8 cellular contexts compared by ENCODE assay signal in the genomic region with DNA sequence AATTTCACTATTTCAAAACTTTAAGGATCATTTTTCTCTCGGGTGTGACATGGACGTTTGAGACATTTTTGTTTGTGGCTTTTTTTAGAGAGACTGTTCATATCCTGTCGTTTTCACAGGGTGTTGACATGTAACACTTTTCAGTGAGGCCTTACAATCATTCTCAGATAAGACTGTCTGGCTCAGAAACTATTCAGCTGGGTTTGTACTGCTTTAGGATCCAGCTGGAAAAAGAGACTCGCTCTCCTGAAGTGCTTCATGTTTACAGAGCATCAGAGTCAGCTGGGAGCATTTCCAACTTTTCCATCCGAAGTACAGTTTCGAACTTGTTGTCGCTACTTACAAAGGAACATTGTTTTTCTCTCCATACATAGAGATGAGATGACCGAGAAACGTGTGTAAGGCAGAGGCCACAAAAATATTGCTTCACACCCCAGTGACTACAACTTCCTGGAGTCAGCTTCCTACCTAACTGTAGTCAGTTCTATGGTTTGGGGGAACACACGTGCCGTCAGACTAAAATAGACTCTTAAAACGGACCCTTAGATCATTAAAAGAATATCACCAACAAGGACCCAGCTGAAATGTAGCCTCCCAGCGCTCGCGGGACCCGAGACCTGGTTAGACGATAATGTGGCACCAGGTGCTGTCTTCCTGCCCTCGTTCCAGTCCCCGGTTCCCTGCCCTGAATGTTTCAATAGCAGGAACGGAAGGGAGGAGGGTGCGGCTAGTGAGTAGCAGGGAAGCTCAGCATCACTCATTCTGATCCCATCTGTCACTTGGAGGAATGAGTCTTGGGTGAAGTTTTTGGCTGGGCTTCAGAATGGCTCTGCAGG.
DNase-seq lines count a peak whose midpoint lies in the region; ATAC-seq lines count a peak whose summit lies in the region.

No MANE protein-coding gene starts in this region.

- H2AFZ ChIP-seq in trophoblast cell (ENCODE audit: insufficient read depth, low read length, poor library complexity): no peak overlapping the region

- no peaks in the 10 kb centered on the region for H3K79me1 ChIP-seq in trophoblast cell (ENCODE audit: low read length)

- no peak overlapping the region for H3K4me2 ChIP-seq in trophoblast cell (ENCODE audit: low read length)

- H3K27ac ChIP-seq in trophoblast cell (ENCODE audit: low read depth, low read length): no peak overlapping the region

- H2BK12ac ChIP-seq in trophoblast cell (ENCODE audit: low read length): no peak overlapping the region

- H3K4me1 ChIP-seq in trophoblast cell (ENCODE audit: control insufficient read depth in 1 of 2, insufficient read depth in 2 of 2, low read length in 2 of 2): peaks cover 3 to 22% of the 10 kb centered on the region in 2 experiments

- no peak overlapping the region for H2BK120ac ChIP-seq in trophoblast cell (ENCODE audit: insufficient read depth, low read length, poor library complexity)

- no peak overlapping the region for H3K9ac ChIP-seq in trophoblast cell (ENCODE audit: low read length)

- H4K12ac ChIP-seq in trophoblast cell (ENCODE audit: low read depth, low read length): no peak overlapping the region

- no peaks in the 10 kb centered on the region for H3K9me3 ChIP-seq in trophoblast cell (ENCODE audit: insufficient read depth, low read depth, low read length)

- DNase-seq in SKM-1 treated with dmso at 0.1 percent for 144 hours (lab: John Stamatoyannopoulos, UW; ENCODE audit: unreplicated experiment): peak; percentile 74
- DNase-seq in trophoblast cell: peak; percentile 85 to 90
- no peak for DNase-seq in retina
- no peak for DNase-seq in NCI-H510A treated with DMSO at 0.1 percent for 48 hours (lab: John Stamatoyannopoulos, UW)
- no peak for DNase-seq in left lobe of liver (ENCODE audit: low spot score)

- no peak overlapping the region for H3K4ac ChIP-seq in trophoblast cell (ENCODE audit: low read depth, low read length)

- H2BK5ac ChIP-seq in trophoblast cell (ENCODE audit: low read depth, low read length, poor library complexity): no peak overlapping the region

- no CpG with 5 or more reads among the region's 21 CpGs for WGBS in trophoblast cell (ENCODE audit: extremely low coverage, insufficient coverage, insufficient read length)

- peaks cover 2% of the 10 kb centered on the region for H3K79me2 ChIP-seq in trophoblast cell (ENCODE audit: control insufficient read depth, insufficient read depth, low read length, poor library complexity)

- no peak overlapping the region for H2AK5ac ChIP-seq in trophoblast cell (ENCODE audit: low read length)

- H4K91ac ChIP-seq in trophoblast cell (ENCODE audit: low read depth, low read length): no peak overlapping the region

- peaks cover 4% of the 10 kb centered on the region in 2 experiments for H3K36me3 ChIP-seq in trophoblast cell (ENCODE audit: control insufficient read depth in 1 of 2, insufficient read depth in 2 of 2, low read length in 2 of 2)

- H3K23ac ChIP-seq in trophoblast cell (ENCODE audit: low read length): no peak overlapping the region

- H3K4me3 ChIP-seq in trophoblast cell (ENCODE audit: low read depth, low read length): no peak overlapping the region

- no peak overlapping the region for H3K14ac ChIP-seq in trophoblast cell (ENCODE audit: low read length)

- no peaks in the 10 kb centered on the region for H3K27me3 ChIP-seq in trophoblast cell (ENCODE audit: insufficient read depth, low read length)

- ATAC-seq in GM18873 (IDR thresholded peaks at IDR 0.05; ENCODE audit: low FRiP score, unreplicated experiment) (peak; percentile 36), HG02970 (IDR thresholded peaks at IDR 0.05; ENCODE audit: low FRiP score, unreplicated experiment) (peak; percentile 9), esophagus mucosa (peak; percentile 81), left lobe of liver (no peak)

- no peak overlapping the region for H4K8ac ChIP-seq in trophoblast cell (ENCODE audit: low read depth, low read length)

- no peak overlapping the region for H3K18ac ChIP-seq in trophoblast cell (ENCODE audit: low read length)

Comparison
In these comparisons a context has a peak if more than half of its experiments do, and no peak if none do; other contexts are left out.
1. DNase-seq: peak in SKM-1 treated with dmso at 0.1 percent for 144 hours (single experiment) and trophoblast cell (2 of 2); none in retina (single experiment), NCI-H510A treated with DMSO at 0.1 percent for 48 hours (single experiment) and left lobe of liver (single experiment).